Comparison of ENCODE assay signal across 8 cellular contexts in the genomic region with DNA sequence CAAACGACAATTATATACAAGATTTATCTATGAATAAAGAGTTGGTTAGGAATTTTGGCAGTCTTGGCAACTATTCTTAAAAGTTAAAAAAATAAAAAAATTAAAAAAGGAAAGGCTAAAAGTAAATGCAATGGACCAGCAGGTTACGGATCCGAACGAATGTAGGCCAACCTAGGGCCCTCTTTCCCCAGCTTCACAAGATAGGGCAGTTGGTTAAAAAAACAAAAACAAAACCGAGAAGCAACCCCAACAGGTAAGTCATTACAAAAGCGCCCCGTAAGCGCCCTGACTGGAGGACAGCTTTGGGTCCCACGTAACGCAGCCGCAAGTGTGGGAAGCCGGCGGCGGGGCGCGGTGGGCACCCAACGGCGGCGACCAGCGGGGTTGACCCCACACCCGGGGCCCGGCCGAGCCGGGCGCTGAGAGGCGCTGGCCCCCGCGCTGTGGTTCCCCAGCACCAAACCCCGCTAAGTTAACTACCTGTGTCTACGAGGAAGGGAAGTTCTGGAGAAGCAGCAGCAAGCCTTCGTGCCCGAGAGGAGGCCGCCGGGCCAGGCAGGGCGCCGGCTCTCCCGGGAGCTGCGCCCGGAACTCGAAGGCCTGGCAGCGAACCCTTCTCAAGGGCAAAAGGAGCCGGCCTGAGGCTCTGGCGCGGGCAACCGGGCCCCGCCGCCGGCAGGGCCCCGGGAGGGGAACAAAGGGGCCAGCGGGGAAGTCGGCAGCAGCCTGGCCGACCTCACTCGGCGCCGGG. TPM values are rescaled to one million over a fixed set of nuclear protein-coding genes. Genes with fewer than 3 reads are reported as not detected.
DNase-seq lines count a peak whose midpoint lies in the region; ATAC-seq and TF ChIP-seq lines count a peak whose summit lies in the region.

No MANE protein-coding gene starts in this region.

- CTCF ChIA-PET in activated CD4-positive, alpha-beta memory T cell treated with anti-CD3 and anti-CD28 coated beads for 36 hours (lab: Charles Lee) = interaction anchor here (0.7 to 3.2 kb wide), 8 partner anchors 8 to 871 kb away, joined by 3 to 22 read pairs (median 6); partner anchors contain the start of genes DTD2, HEATR5A and SCFD1

- peaks cover 8% of the 10 kb centered on the region for H3K36me3 ChIP-seq in effector memory CD4-positive, alpha-beta T cell (ENCODE audit: control insufficient read depth, insufficient read depth, low read length)
- peaks cover 3% of the 10 kb centered on the region for H3K36me3 ChIP-seq in mucosa of descending colon (ENCODE audit: low read depth)

- DNase-seq in GM03348 (ENCODE audit: low spot score) (peak; percentile 47), LNCaP clone FGC (ENCODE audit: low read depth) (no peak), mucosa of descending colon (peak; percentile 51 to 73 (median 66)), DMS114 treated with DMSO at 0.1 percent for 48 hours (lab: John Stamatoyannopoulos, UW; ENCODE audit: unreplicated experiment) (no peak)
- DNase-seq in activated CD4-positive, alpha-beta memory T cell treated with anti-CD3 and anti-CD28 coated beads for 36 hours = peak; percentile 80
- DNase-seq in effector memory CD4-positive, alpha-beta T cell = peak; percentile 31 to 34 (median 32)
- peak; percentile 32 to 71 for DNase-seq in stimulated activated CD8-positive, alpha-beta memory T cell treated with anti-CD3 and anti-CD28 coated beads, Interleukin-7, amount 100 ng/mL, for 48 hours (ENCODE audit: extremely low read depth in 1 of 2, low read depth in 1 of 2)

- H3K4me3 ChIP-seq in LNCaP clone FGC (ENCODE audit: low read depth, low read length) (peak overlapping the region; percentile 85), mucosa of descending colon (peak overlapping the region; percentile 95)
- H3K4me3 ChIP-seq in effector memory CD4-positive, alpha-beta T cell (ENCODE audit: insufficient read depth, low read depth, low read length, poor library complexity, severe bottlenecking) = peak overlapping the region; percentile 82

- no peaks in the 10 kb centered on the region for H3K27me3 ChIP-seq in effector memory CD4-positive, alpha-beta T cell (replicated peaks; ENCODE audit: control insufficient read depth, insufficient read depth, low read length, poor library complexity, severe bottlenecking)

- no peaks in the 10 kb centered on the region for H3K9me3 ChIP-seq in effector memory CD4-positive, alpha-beta T cell (ENCODE audit: control insufficient read depth, low read length)
- H3K9me3 ChIP-seq in mucosa of descending colon = no peaks in the 10 kb centered on the region

- ATAC-seq in GM21723 (IDR thresholded peaks at IDR 0.05; ENCODE audit: unreplicated experiment) (peak; percentile 22), mucosa of descending colon (peak; percentile 34)

- peaks cover 53% of the 10 kb centered on the region for H3K4me1 Mint-ChIP-seq in activated CD4-positive, alpha-beta memory T cell treated with anti-CD3 and anti-CD28 coated beads for 36 hours (ENCODE audit: low read depth)

- H3K4me3 Mint-ChIP-seq in activated CD4-positive, alpha-beta memory T cell treated with anti-CD3 and anti-CD28 coated beads for 36 hours = peak overlapping the region; percentile 85

- no peaks in the 10 kb centered on the region for H3K9me3 Mint-ChIP-seq in activated CD4-positive, alpha-beta memory T cell treated with anti-CD3 and anti-CD28 coated beads for 36 hours

- no peak for TF ChIP-seq CTCF in LNCaP clone FGC (IDR thresholded peaks at IDR 0.05; ENCODE audit: control insufficient read depth, extremely low read depth, insufficient read depth)
- no peak for TF ChIP-seq CTCF in mucosa of descending colon (IDR thresholded peaks at IDR 0.05)

- H3K27ac Mint-ChIP-seq in activated CD4-positive, alpha-beta memory T cell treated with anti-CD3 and anti-CD28 coated beads for 36 hours = peak overlapping the region; percentile 87

- H3K27me3 Mint-ChIP-seq in activated CD4-positive, alpha-beta memory T cell treated with anti-CD3 and anti-CD28 coated beads for 36 hours = no peaks in the 10 kb centered on the region

- H3K27ac ChIP-seq in effector memory CD4-positive, alpha-beta T cell (ENCODE audit: insufficient read depth, low read length, poor library complexity, severe bottlenecking) = peak overlapping the region; percentile 99

- peaks cover 19% of the 10 kb centered on the region for H3K4me1 ChIP-seq in effector memory CD4-positive, alpha-beta T cell (ENCODE audit: control insufficient read depth, insufficient read depth, low read length, poor library complexity, severe bottlenecking)
- H3K4me1 ChIP-seq in mucosa of descending colon (ENCODE audit: low read depth) = peaks cover 14% of the 10 kb centered on the region

- H3K36me3 Mint-ChIP-seq in activated CD4-positive, alpha-beta memory T cell treated with anti-CD3 and anti-CD28 coated beads for 36 hours = peaks cover 27% of the 10 kb centered on the region

- intact Hi-C loops in activated CD4-positive, alpha-beta memory T cell treated with anti-CD3 and anti-CD28 coated beads for 36 hours (cut with micrococcal nuclease) = loop anchor here (2.0 to 10.0 kb wide), 7 partner anchors 151 to 996 kb away; partner anchors contain the start of genes ARHGAP5, RNU6-7, RNU6-8 and SCFD1
- intact Hi-C loops in mucosa of descending colon (cut with DNase I, micrococcal nuclease) = no loop called here

- POLR2A ChIA-PET in activated CD4-positive, alpha-beta memory T cell treated with anti-CD3 and anti-CD28 coated beads for 36 hours (lab: Charles Lee) = interaction anchor here (0.6 to 2.6 kb wide), 12 partner anchors 8 to 584 kb away, joined by 3 to 14 read pairs (median 5); partner anchors contain the start of genes AP4S1, DTD2 and STRN3

RNA-seq across cellular contexts. Expression of gene HECTD1, which starts 0.9 kb away (rescaled TPM):
- 10 to 100 TPM; 84.9 to 88.1 TPM for total RNA-seq in activated CD4-positive, alpha-beta memory T cell treated with anti-CD3 and anti-CD28 coated beads for 36 hours
- 100 to 1,000 TPM; 124 to 160 (median 140) TPM for total RNA-seq in mucosa of descending colon

Comparison
In these comparisons a context has a peak if more than half of its experiments do, and no peak if none do; other contexts are left out.
1. DNase-seq: peak in GM03348 (single experiment), activated CD4-positive, alpha-beta memory T cell treated with anti-CD3 and anti-CD28 coated beads for 36 hours (single experiment), effector memory CD4-positive, alpha-beta T cell (3 of 3), mucosa of descending colon (3 of 3) and stimulated activated CD8-positive, alpha-beta memory T cell treated with anti-CD3 and anti-CD28 coated beads, Interleukin-7, amount 100 ng/mL, for 48 hours (2 of 2); none in LNCaP clone FGC (single experiment) and DMS114 treated with DMSO at 0.1 percent for 48 hours (single experiment).
2. Peak in every context shown above with its lines, with median percentiles within 50 percentile points of each other: H3K4me3 ChIP-seq.